ENCODE assay signal across 8 cellular contexts in the genomic region with DNA sequence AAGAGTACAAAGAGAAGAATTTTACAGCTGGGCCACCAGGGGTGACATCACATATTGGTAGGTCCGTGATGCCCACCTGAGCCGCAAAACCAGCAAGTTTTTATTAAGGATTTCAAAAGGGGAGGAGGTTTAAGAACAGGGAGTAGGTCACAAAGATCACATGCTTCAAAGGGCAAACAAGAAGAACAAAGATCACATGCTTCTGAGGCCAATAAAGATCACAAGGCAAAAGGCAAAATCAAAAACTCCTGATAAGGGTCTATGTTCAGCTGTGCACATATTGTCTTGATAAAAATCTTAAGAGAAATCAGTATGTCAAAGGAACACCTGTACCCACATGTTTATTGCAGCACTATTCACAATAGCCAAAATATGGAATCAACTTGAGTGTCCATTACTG. TPM values are rescaled to one million over a fixed set of nuclear protein-coding genes. Genes with fewer than 3 reads are reported as not detected.
"Had no signal": no experiment of that assay in that cellular context is flagged by ENCODE, and none has a peak within 500 bp of the region (broad histone marks: within the 10 kb centered on the region; RNA-seq: fewer than 3 reads in every experiment).

No MANE protein-coding gene starts in this region.

RNA-seq across cellular contexts. Expression of a gene that starts 25.7 kb away (rescaled TPM):
- total RNA-seq: activated CD4-positive, alpha-beta T cell treated with anti-CD3 and anti-CD28 coated beads for 36 hours; activated CD8-positive, alpha-beta T cell treated with anti-CD3 and anti-CD28 coated beads for 36 hours; activated naive CD8-positive, alpha-beta T cell treated with anti-CD3 and anti-CD28 coated beads for 36 hours; activated T-cell treated with anti-CD3 and anti-CD28 coated beads, Interleukin-2, amount 50 U/mL, for 72 hours; activated T-helper 2 cell treated with anti-CD3 and anti-CD28 coated beads, Interferon-gamma antibody, Interleukin-2, Interleukin-4, amounts not matched to agents 10 μg/mL and 5 μg/mL and 100 μg/mL, durations not matched to agents 14 hours and 24 hours and 36 hours; cardiac muscle cell; Right ventricle myocardium inferior; SJCRH30 had no signal
